In genomic region chr6:20246107-20246506, GRCh38 we compare ENCODE assay signal across 17 cellular contexts. TPM values are rescaled to one million over a fixed set of nuclear protein-coding genes. Genes with fewer than 3 reads are reported as not detected.
DNase-seq lines count a peak whose midpoint lies in the region; ATAC-seq and TF ChIP-seq lines count a peak whose summit lies in the region.
"Had no signal": no experiment of that assay in that cellular context is flagged by ENCODE, and none has a peak within 500 bp of the region (broad histone marks: within the 10 kb centered on the region; RNA-seq: fewer than 3 reads in every experiment).

No MANE protein-coding gene starts in this region.

- H3K27me3 ChIP-seq in colonic mucosa = no peaks in the 10 kb centered on the region
- no peaks in the 10 kb centered on the region for H3K27me3 ChIP-seq in neural progenitor cell

- no peaks in the 10 kb centered on the region for H4K20me1 ChIP-seq in neural progenitor cell (ENCODE audit: low read depth)

- no peaks in the 10 kb centered on the region for H3K4me1 Mint-ChIP-seq in neural progenitor cell
- no peaks in the 10 kb centered on the region for H3K4me1 Mint-ChIP-seq in mesothelial cell of epicardium

- H3K4me1 ChIP-seq in colonic mucosa (no peaks in the 10 kb centered on the region), neural progenitor cell (peaks cover 9% of the 10 kb centered on the region)
- H3K4me1 ChIP-seq: A549 had no signal

- TF ChIP-seq CTCF in colonic mucosa (IDR thresholded peaks at IDR 0.05) (no peak), neural progenitor cell (IDR thresholded peaks at IDR 0.05) (no peak), mesothelial cell of epicardium (IDR thresholded peaks at IDR 0.05; ENCODE audit: unreplicated experiment) (no peak)

- no peak overlapping the region for H3K4me2 ChIP-seq in neural progenitor cell
- H3K4me2 ChIP-seq: A549, PC-9 had no signal

- H3K27ac Mint-ChIP-seq in neural progenitor cell = no peak overlapping the region
- no peak overlapping the region for H3K27ac Mint-ChIP-seq in mesothelial cell of epicardium

- intact Hi-C loops in colonic mucosa (cut with DNase I) = no loop called here

- peak overlapping the region; percentile 20 for H3K27ac ChIP-seq in colonic mucosa
- no peak overlapping the region for H3K27ac ChIP-seq in neural progenitor cell
- H3K27ac ChIP-seq: A549, C4-2B, PC-9, SK-N-MC had no signal

- H3K9ac ChIP-seq in colonic mucosa (ENCODE audit: low read depth in 2 of 2, low read length in 2 of 2) (no peak overlapping the region), neural progenitor cell (no peak overlapping the region)

- H3K9me3 Mint-ChIP-seq in neural progenitor cell (peaks cover 11% of the 10 kb centered on the region), mesothelial cell of epicardium (peaks cover 8% of the 10 kb centered on the region)

- DNase-seq in NCI-H2196 (lab: John Stamatoyannopoulos, UW; ENCODE audit: unreplicated experiment) = peak; percentile 30
- no peak for DNase-seq in NCI-H2196 treated with DMSO at 0.1 percent for 48 hours (lab: John Stamatoyannopoulos, UW; ENCODE audit: unreplicated experiment)
- peak; percentile 77 for DNase-seq in NCI-H146 (lab: John Stamatoyannopoulos, UW)
- no peak for DNase-seq in colonic mucosa
- no peak for DNase-seq in neural progenitor cell (ENCODE audit: low spot score)
- no peak for DNase-seq in mesothelial cell of epicardium (ENCODE audit: low spot score in 2 of 2, unreplicated experiment in 2 of 2)
- DNase-seq in activated CD4-positive, CD25-positive, alpha-beta regulatory T cell (lab: John Stamatoyannopoulos, UW) = no peak
- DNase-seq: COR-L47, NCI-H1694 treated with DMSO at 0.1 percent for 48 hours, NCI-H2171 treated with DMSO at 0.1 percent for 48 hours, NCI-H524 treated with DMSO at 0.1 percent for 48 hours, PC-9 had no signal

- H3K79me2 ChIP-seq in neural progenitor cell (ENCODE audit: low read depth) = no peaks in the 10 kb centered on the region

- H3K36me3 ChIP-seq in colonic mucosa = no peaks in the 10 kb centered on the region
- no peaks in the 10 kb centered on the region for H3K36me3 ChIP-seq in neural progenitor cell

- peak overlapping the region; percentile 19 for H2AFZ ChIP-seq in neural progenitor cell (replicated peaks)
- H2AFZ ChIP-seq: PC-9 had no signal

- H3K4me3 ChIP-seq in colonic mucosa = no peak overlapping the region
- no peak overlapping the region for H3K4me3 ChIP-seq in neural progenitor cell
- H3K4me3 ChIP-seq: A549, GM12878, PC-9, SK-N-MC had no signal

- H3K9me3 ChIP-seq in colonic mucosa (no peaks in the 10 kb centered on the region), neural progenitor cell (ENCODE audit: low read depth) (no peaks in the 10 kb centered on the region)
- H3K9me3 ChIP-seq: A549 had no signal

- no peaks in the 10 kb centered on the region for H3F3A ChIP-seq in neural progenitor cell (ENCODE audit: low read depth)

- H3K4me3 Mint-ChIP-seq in neural progenitor cell (no peak overlapping the region), mesothelial cell of epicardium (no peak overlapping the region)

- H3K27me3 Mint-ChIP-seq in neural progenitor cell (ENCODE audit: insufficient read depth, low read depth) (no peaks in the 10 kb centered on the region), mesothelial cell of epicardium (ENCODE audit: low read depth) (no peaks in the 10 kb centered on the region)

- H3K36me3 Mint-ChIP-seq in neural progenitor cell = peaks cover 2% of the 10 kb centered on the region
- H3K36me3 Mint-ChIP-seq in mesothelial cell of epicardium = no peaks in the 10 kb centered on the region

- ATAC-seq in activated CD4-positive, CD25-positive, alpha-beta regulatory T cell treated with anti-CD3 and anti-CD28 coated beads, Interleukin-2, amount 50 U/mL, for 24 hours = no peak
- ATAC-seq: A549, GM12878 had no signal

RNA-seq across cellular contexts. Expression of gene MBOAT1, which starts 33.8 kb away (rescaled TPM):
- total RNA-seq in colonic mucosa (10 to 100 TPM; 45.7 to 54.1 TPM), neural progenitor cell (ENCODE audit: low replicate concordance) (0.45 and 1.1 TPM in 2 replicates), mesothelial cell of epicardium (23.5 to 24.6 TPM (median 24.5 TPM) in 3 replicates)

Comparison
In these comparisons a context has a peak if more than half of its experiments do, and no peak if none do; other contexts are left out.
1. DNase-seq: peak in NCI-H2196 (single experiment) and NCI-H146 (single experiment); none in NCI-H2196 treated with DMSO at 0.1 percent for 48 hours (single experiment), colonic mucosa (single experiment), neural progenitor cell (single experiment), mesothelial cell of epicardium (0 of 2) and activated CD4-positive, CD25-positive, alpha-beta regulatory T cell (0 of 4).
2. RNA of gene MBOAT1, which starts 33.8 kb away (total RNA-seq): 45.7 to 54.1 TPM in colonic mucosa and 23.5 to 24.6 TPM in mesothelial cell of epicardium; 0.45 to 1.1 TPM in neural progenitor cell; every median in the first group is over 10 times any median in the second.